19 cellular contexts compared by ENCODE assay signal in the genomic region with DNA sequence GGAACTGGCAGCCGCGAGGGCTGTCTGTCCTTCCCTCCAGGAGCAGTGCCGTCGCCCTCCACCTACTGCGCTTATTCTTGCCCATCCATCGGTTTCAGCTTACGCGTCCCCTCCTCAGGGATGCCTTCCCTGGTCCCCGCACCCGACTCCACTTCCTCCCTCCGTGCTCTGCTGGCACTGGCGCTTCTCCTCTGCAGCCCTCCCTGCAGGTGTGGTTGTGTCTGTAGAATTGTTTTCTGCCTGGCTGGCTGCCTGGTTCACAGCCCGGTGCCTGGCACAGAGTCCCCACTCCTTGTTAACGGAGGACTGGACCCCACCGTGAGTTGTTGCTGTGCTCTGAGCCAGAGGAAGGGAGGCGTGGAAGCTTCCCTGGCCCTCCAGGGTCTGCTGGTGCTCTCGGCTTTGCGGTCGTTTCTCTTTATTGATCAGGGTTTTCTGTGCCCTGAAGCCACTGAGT. TPM values are rescaled to one million over a fixed set of nuclear protein-coding genes. Genes with fewer than 3 reads are reported as not detected.
DNase-seq lines count a peak whose midpoint lies in the region; ATAC-seq and TF ChIP-seq lines count a peak whose summit lies in the region.
"Had no signal": no experiment of that assay in that cellular context is flagged by ENCODE, and none has a peak within 500 bp of the region (broad histone marks: within the 10 kb centered on the region; RNA-seq: fewer than 3 reads in every experiment).

No MANE protein-coding gene starts in this region.

- peak overlapping the region; percentile 61 for H3K27ac Mint-ChIP-seq in activated CD4-positive, alpha-beta memory T cell treated with anti-CD3 and anti-CD28 coated beads for 36 hours
- H3K27ac Mint-ChIP-seq in endodermal cell (peak overlapping the region; percentile 46), progenitor cell of endocrine pancreas (peak overlapping the region; percentile 75)
- H3K27ac Mint-ChIP-seq: T-helper 1 cell treated with Interleukin-12 subunit alpha and Interleukin-12 subunit beta and Interleukin-4 antibody, amounts not matched to agents 30 μg/mL and 1 μg/mL, for 36 hours had no signal

- no peaks in the 10 kb centered on the region for H3F3A ChIP-seq in MM.1S (ENCODE audit: insufficient read depth, low read length)

- no peak overlapping the region for H3K27ac ChIP-seq in endodermal cell (ENCODE audit: low read depth, low read length)
- H3K27ac ChIP-seq in MM.1S (ENCODE audit: low read length), result no peak overlapping the region
- H3K27ac ChIP-seq: hepatocyte had no signal

- peaks cover 83% of the 10 kb centered on the region for H3K79me2 ChIP-seq in MM.1S (ENCODE audit: low read length)

- 88 to 97% methylated on average over 17 to 19 of the region's 19 CpGs for WGBS in endodermal cell (ENCODE audit: insufficient coverage in 1 of 2, insufficient read length in 1 of 2), 2 experiments

- in situ Hi-C loops in G401 (cut with HindIII; ENCODE audit: low sequenced_read_pairs), result loop anchor here (5.0 kb wide), 1 partner anchor 146 kb away; no protein-coding TSS in a partner anchor

- H3K4me1 Mint-ChIP-seq in activated CD4-positive, alpha-beta memory T cell treated with anti-CD3 and anti-CD28 coated beads for 36 hours (ENCODE audit: low read depth), result peaks cover 59% of the 10 kb centered on the region
- H3K4me1 Mint-ChIP-seq in endodermal cell, result peaks cover 17% of the 10 kb centered on the region
- peaks cover 11% of the 10 kb centered on the region for H3K4me1 Mint-ChIP-seq in progenitor cell of endocrine pancreas (ENCODE audit: low read depth)

- no peak overlapping the region for H3K4me3 Mint-ChIP-seq in activated CD4-positive, alpha-beta memory T cell treated with anti-CD3 and anti-CD28 coated beads for 36 hours
- H3K4me3 Mint-ChIP-seq in endodermal cell, result no peak overlapping the region
- H3K4me3 Mint-ChIP-seq in progenitor cell of endocrine pancreas (ENCODE audit: low read depth), result no peak overlapping the region
- H3K4me3 Mint-ChIP-seq: T-helper 1 cell treated with Interleukin-12 subunit alpha and Interleukin-12 subunit beta and Interleukin-4 antibody, amounts not matched to agents 30 μg/mL and 1 μg/mL, for 36 hours had no signal

- H3K9me2 ChIP-seq in MM.1S (replicated peaks; ENCODE audit: insufficient read depth, low read length), result no peaks in the 10 kb centered on the region

- peaks cover 48% of the 10 kb centered on the region for H3K36me3 ChIP-seq in endodermal cell (ENCODE audit: control insufficient read depth, insufficient read depth, low read length)
- H3K36me3 ChIP-seq in MM.1S (replicated peaks; ENCODE audit: insufficient read depth, low read length), result no peaks in the 10 kb centered on the region; the same call in none of the 2 replicates

- no peaks in the 10 kb centered on the region for H3K27me3 Mint-ChIP-seq in activated CD4-positive, alpha-beta memory T cell treated with anti-CD3 and anti-CD28 coated beads for 36 hours
- H3K27me3 Mint-ChIP-seq in endodermal cell (ENCODE audit: insufficient read depth) (no peaks in the 10 kb centered on the region), progenitor cell of endocrine pancreas (no peaks in the 10 kb centered on the region)

- intact Hi-C loops in activated CD4-positive, alpha-beta memory T cell treated with anti-CD3 and anti-CD28 coated beads for 36 hours (cut with micrococcal nuclease), result no loop called here

- CTCF ChIA-PET in activated CD4-positive, alpha-beta memory T cell treated with anti-CD3 and anti-CD28 coated beads for 36 hours (lab: Charles Lee), result interaction anchor here (1.1 kb wide), 1 partner anchor 152 kb away, joined by 3 read pairs; no protein-coding TSS in a partner anchor

- no peak overlapping the region for H2AFZ ChIP-seq in MM.1S (ENCODE audit: low read length)
- H2AFZ ChIP-seq: hepatocyte had no signal

- peaks cover 21% of the 10 kb centered on the region; the same call in 1 of the 2 replicates for H4K20me1 ChIP-seq in MM.1S (ENCODE audit: insufficient read depth, low read length)

- H3K9me3 Mint-ChIP-seq in activated CD4-positive, alpha-beta memory T cell treated with anti-CD3 and anti-CD28 coated beads for 36 hours, result no peaks in the 10 kb centered on the region
- no peaks in the 10 kb centered on the region for H3K9me3 Mint-ChIP-seq in endodermal cell
- H3K9me3 Mint-ChIP-seq in progenitor cell of endocrine pancreas (ENCODE audit: low read depth), result no peaks in the 10 kb centered on the region
- H3K9me3 Mint-ChIP-seq: T-helper 1 cell treated with Interleukin-12 subunit alpha and Interleukin-12 subunit beta and Interleukin-4 antibody, amounts not matched to agents 30 μg/mL and 1 μg/mL, for 36 hours had no signal

- H3K27me3 ChIP-seq in endodermal cell (ENCODE audit: control insufficient read depth, insufficient read depth, low read length, poor library complexity, severe bottlenecking) (no peaks in the 10 kb centered on the region), MM.1S (replicated peaks; ENCODE audit: insufficient read depth, low read length) (no peaks in the 10 kb centered on the region)
- H3K27me3 ChIP-seq: hepatocyte had no signal

- H3K9ac ChIP-seq in endodermal cell (ENCODE audit: extremely low read depth, low read length, poor library complexity, severe bottlenecking) (no peak overlapping the region), MM.1S (ENCODE audit: low read length) (no peak overlapping the region)

- H3K4me1 ChIP-seq in endodermal cell (ENCODE audit: control insufficient read depth, insufficient read depth, low read length) (no peaks in the 10 kb centered on the region), MM.1S (ENCODE audit: low read length) (peaks cover 6% of the 10 kb centered on the region; the same call in 1 of the 2 replicates)

- POLR2A ChIA-PET in activated CD4-positive, alpha-beta memory T cell treated with anti-CD3 and anti-CD28 coated beads for 36 hours (lab: Charles Lee), result no interaction called here

- H3K4me2 ChIP-seq in MM.1S (ENCODE audit: low read depth, low read length), result no peak overlapping the region
- H3K4me2 ChIP-seq: hepatocyte had no signal

- no peak for ATAC-seq in HG03565 (IDR thresholded peaks at IDR 0.05; ENCODE audit: unreplicated experiment)
- ATAC-seq: left colon had no signal

- H3K4me3 ChIP-seq in endodermal cell (ENCODE audit: low read length) (no peak overlapping the region), MM.1S (ENCODE audit: low read length) (no peak overlapping the region)
- H3K4me3 ChIP-seq: hepatocyte had no signal

- H3K36me3 Mint-ChIP-seq in activated CD4-positive, alpha-beta memory T cell treated with anti-CD3 and anti-CD28 coated beads for 36 hours, result peaks cover 28% of the 10 kb centered on the region
- H3K36me3 Mint-ChIP-seq in endodermal cell (ENCODE audit: low read depth) (peaks cover 31% of the 10 kb centered on the region), progenitor cell of endocrine pancreas (ENCODE audit: insufficient read depth) (peaks cover 4% of the 10 kb centered on the region)

- TF ChIP-seq CTCF in endodermal cell (conservative IDR thresholded peaks at IDR 0.05) (no peak), progenitor cell of endocrine pancreas (IDR thresholded peaks at IDR 0.05; ENCODE audit: unreplicated experiment) (no peak), MM.1S (IDR thresholded peaks at IDR 0.05; ENCODE audit: low read length) (no peak)

- DNase-seq in G401 (ENCODE audit: low spot score) (peak; percentile 79), endodermal cell (no peak), progenitor cell of endocrine pancreas (ENCODE audit: low spot score, unreplicated experiment) (no peak), NCI-H187 (lab: John Stamatoyannopoulos, UW) (no peak), NCI-H748 (lab: John Stamatoyannopoulos, UW; ENCODE audit: unreplicated experiment) (no peak), MM.1S (no peak)
- no peak for DNase-seq in activated CD4-positive, alpha-beta memory T cell treated with anti-CD3 and anti-CD28 coated beads for 36 hours
- DNase-seq: activated effector memory CD4-positive, alpha-beta T cell treated with Interleukin-2 at 50 U/mL for 16 hours; central memory CD4-positive, alpha-beta T cell; Karpas-422; left colon; NCI-H1436 treated with DMSO at 0.1 percent for 48 hours; stimulated activated CD4-positive, alpha-beta T cell treated with anti-CD3 and anti-CD28 coated beads, Interleukin-4, amount 100 ng/mL, for 4 hours; stimulated activated naive CD4-positive, alpha-beta T cell had no signal

- H3K9me3 ChIP-seq in endodermal cell (ENCODE audit: control insufficient read depth, low read length), result no peaks in the 10 kb centered on the region
- H3K9me3 ChIP-seq in MM.1S (replicated peaks; ENCODE audit: insufficient read depth, low read length), result no peaks in the 10 kb centered on the region

RNA-seq across cellular contexts. Expression of gene NTMT1, which starts 5.7 kb away (rescaled TPM):
- total RNA-seq in G401 (2014; rRNA removed; shearing (Covaris generic)), result 107 and 123 TPM in 2 replicates
- 10 to 100 TPM; 59.9 to 64.6 TPM for total RNA-seq in activated CD4-positive, alpha-beta memory T cell treated with anti-CD3 and anti-CD28 coated beads for 36 hours
- 10 to 100 TPM; 39.6 to 49.1 TPM for total RNA-seq in endodermal cell
- 40.4 TPM for polyA plus RNA-seq in endodermal cell (2013, experiment 1 of 2)
- 40.9 TPM for polyA plus RNA-seq in endodermal cell (2013, experiment 2 of 2)
- 25.9 and 26.8 TPM in 2 replicates for total RNA-seq in progenitor cell of endocrine pancreas

RNA-seq across cellular contexts. Expression of gene ASB6, which starts 10.2 kb away (rescaled TPM):
- 37.2 and 49.7 TPM in 2 replicates for total RNA-seq in G401 (2014; rRNA removed; shearing (Covaris generic))
- total RNA-seq in activated CD4-positive, alpha-beta memory T cell treated with anti-CD3 and anti-CD28 coated beads for 36 hours, result 10 to 100 TPM; 14.1 to 15.7 TPM
- total RNA-seq in endodermal cell, result 10 to 100 TPM; 19.8 to 20.2 TPM
- 17.7 TPM for polyA plus RNA-seq in endodermal cell (2013, experiment 1 of 2)
- 14.9 TPM for polyA plus RNA-seq in endodermal cell (2013, experiment 2 of 2)
- 19.7 and 20.5 TPM in 2 replicates for total RNA-seq in progenitor cell of endocrine pancreas

RNA-seq across cellular contexts. Expression of gene C9orf50, which starts 10.8 kb away (rescaled TPM):
- total RNA-seq in G401 (2014; rRNA removed; shearing (Covaris generic)), result not detected in 2 replicates
- not detected for total RNA-seq in activated CD4-positive, alpha-beta memory T cell treated with anti-CD3 and anti-CD28 coated beads for 36 hours
- total RNA-seq in endodermal cell, result not detected
- not detected for polyA plus RNA-seq in endodermal cell (2013, experiment 1 of 2)
- not detected for polyA plus RNA-seq in endodermal cell (2013, experiment 2 of 2)
- 0.27 and 0.43 TPM in 2 replicates for total RNA-seq in progenitor cell of endocrine pancreas
- total RNA-seq: H4, hepatocyte had no signal
- polyA plus RNA-seq: hepatocyte, right cardiac atrium had no signal

RNA-seq across cellular contexts. Expression of gene PRRX2, which starts 33.7 kb away (rescaled TPM):
- not detected in 2 replicates for total RNA-seq in G401 (2014; rRNA removed; shearing (Covaris generic))
- under 1 TPM; 0.58 to 0.86 TPM for total RNA-seq in activated CD4-positive, alpha-beta memory T cell treated with anti-CD3 and anti-CD28 coated beads for 36 hours
- total RNA-seq in endodermal cell, result 1 to 10 TPM; 1.0 to 3.8 TPM
- 5.4 TPM for polyA plus RNA-seq in endodermal cell (2013, experiment 1 of 2)
- polyA plus RNA-seq in endodermal cell (2013, experiment 2 of 2), result 6.0 TPM
- total RNA-seq in progenitor cell of endocrine pancreas, result 0.79 and 0.91 TPM in 2 replicates
